25 cellular contexts compared by ENCODE assay signal in genomic region chr17:81380117-81380516, GRCh38. TPM values are rescaled to one million over a fixed set of nuclear protein-coding genes. Genes with fewer than 3 reads are reported as not detected.
A peak's percentile ranks its signal among the peaks of the same experiment; 100 is the strongest.
DNase-seq lines count a peak whose midpoint lies in the region; FAIRE-seq and TF ChIP-seq lines count a peak whose summit lies in the region.
"Had no signal": no experiment of that assay in that cellular context is flagged by ENCODE, and none has a peak within 500 bp of the region (broad histone marks: within the 10 kb centered on the region; RNA-seq: fewer than 3 reads in every experiment).

No MANE protein-coding gene starts in this region.

- H3K4me3 ChIP-seq in HEK293 (ENCODE audit: low read depth, low read length), result no peak overlapping the region
- no peak overlapping the region for H3K4me3 ChIP-seq in neuronal stem cell (ENCODE audit: low read length in 2 of 2)
- H3K4me3 ChIP-seq: A549; BLaER1 treated with 17β-estradiol and CSF1 and Interleukin-3, amounts not matched to agents 10 nM and 100 nM; GM23248; SJSA1 had no signal

- H3K36me3 ChIP-seq in HEK293 (ENCODE audit: control insufficient read depth in 2 of 2, insufficient read depth in 1 of 2, low read length in 2 of 2) (no peaks in the 10 kb centered on the region), neuronal stem cell (replicated peaks in 1 of 2; ENCODE audit: control insufficient read depth in 2 of 2, insufficient read depth in 2 of 2, low read length in 2 of 2) (no peaks in the 10 kb centered on the region)
- H3K36me3 ChIP-seq: BLaER1 treated with 17β-estradiol and CSF1 and Interleukin-3, amounts not matched to agents 10 nM and 100 nM; SJSA1 had no signal

- H2BK5ac ChIP-seq in neuronal stem cell (ENCODE audit: low read length), result no peak overlapping the region

- H3K4me1 ChIP-seq in HEK293 (ENCODE audit: control insufficient read depth, insufficient read depth, low read length), result no peaks in the 10 kb centered on the region
- H3K4me1 ChIP-seq in neuronal stem cell (ENCODE audit: control insufficient read depth in 2 of 2, insufficient read depth in 1 of 2, low read depth in 1 of 2, low read length in 2 of 2), result peaks cover 0 to 4% of the 10 kb centered on the region in 2 donors
- H3K4me1 ChIP-seq: A549 had no signal

- no peak for DNase-seq in neuronal stem cell (ENCODE audit: low spot score)
- DNase-seq in frontal cortex (ENCODE audit: low spot score in 2 of 2), result no peak
- no peak for DNase-seq in NCI-H510A (lab: John Stamatoyannopoulos, UW)
- DNase-seq in MV-4-11 (lab: John Stamatoyannopoulos, UW), result no peak
- DNase-seq: AML-193; CD4-positive, alpha-beta T cell; H7; KG1; MM.1S; NCI-H1048; NCI-H1417 treated with DMSO at 0.1 percent for 48 hours; NCI-H1694 treated with DMSO at 0.1 percent for 48 hours; NCI-H2081; NCI-H226; NCI-H510A treated with DMSO at 0.1 percent for 48 hours had no signal

- no peak overlapping the region for H3K14ac ChIP-seq in neuronal stem cell (ENCODE audit: low read length)

- 0 out of 2 replicates have a peak overlapping the region, but pooled peaks have one; percentile 17 for H3K27ac ChIP-seq in 22Rv1
- no peak overlapping the region for H3K27ac ChIP-seq in HEK293 (ENCODE audit: extremely low read depth, low read depth, low read length)
- H3K27ac ChIP-seq in angular gyrus (ENCODE audit: low read depth, low read length), result peak overlapping the region; percentile 88
- no peak overlapping the region for H3K27ac ChIP-seq in neuronal stem cell (replicated peaks; ENCODE audit: low read length)
- H3K27ac ChIP-seq: A549; BLaER1 treated with 17β-estradiol and CSF1 and Interleukin-3, amounts not matched to agents 10 nM and 100 nM; GM23248; SJSA1 had no signal

- peak overlapping the region; percentile 57 for H3K18ac ChIP-seq in neuronal stem cell (ENCODE audit: low read length)

- H2BK120ac ChIP-seq in neuronal stem cell (ENCODE audit: low read depth, low read length), result no peak overlapping the region

- H4K91ac ChIP-seq in neuronal stem cell (ENCODE audit: low read depth, low read length, poor library complexity), result no peak overlapping the region

- peak overlapping the region; percentile 92 for H2AK5ac ChIP-seq in neuronal stem cell (ENCODE audit: low read depth, low read length)

- POLR2A ChIA-PET in HEK293 (lab: Yijun Ruan, JAX), result interaction anchor here (1.0 kb wide), 1 partner anchor 35 kb away, joined by 3 read pairs; no protein-coding TSS in a partner anchor

- H3K79me1 ChIP-seq in neuronal stem cell (ENCODE audit: low read depth, low read length), result no peaks in the 10 kb centered on the region

- no peak overlapping the region for H3K23ac ChIP-seq in neuronal stem cell (ENCODE audit: low read depth, low read length, poor library complexity)

- no peak for TF ChIP-seq CTCF in 22Rv1 (IDR thresholded peaks at IDR 0.05)
- no peak for TF ChIP-seq CTCF in HEK293 (tag by site-specific recombination; IDR thresholded peaks at IDR 0.05)

- peak overlapping the region; percentile 22 for H2BK12ac ChIP-seq in neuronal stem cell (ENCODE audit: low read length)

- WGBS in neuronal stem cell (ENCODE audit: extremely low coverage in 2 of 2, insufficient read length in 2 of 2, insufficient replicate concordance in 1 of 2), 2 donors, result no CpG with 5 or more reads among the region's 7 CpGs

- no peak overlapping the region for H3K4me2 ChIP-seq in neuronal stem cell (ENCODE audit: insufficient read depth, low read length, poor library complexity, severe bottlenecking)
- H3K4me2 ChIP-seq: A549; BLaER1 treated with 17β-estradiol and CSF1 and Interleukin-3, amounts not matched to agents 10 nM and 100 nM had no signal

- no peaks in the 10 kb centered on the region for H3K9me3 ChIP-seq in HEK293 (ENCODE audit: control insufficient read depth, insufficient read depth, low read depth, low read length)
- H3K9me3 ChIP-seq in neuronal stem cell (replicated peaks in 1 of 2; ENCODE audit: control insufficient read depth in 2 of 2, insufficient read depth in 1 of 2, low read depth in 1 of 2, low read length in 2 of 2), result peaks cover 0 to 2% of the 10 kb centered on the region in 2 donors
- H3K9me3 ChIP-seq: A549, SJSA1 had no signal

- no peak overlapping the region for H3K4ac ChIP-seq in neuronal stem cell (ENCODE audit: low read length)

- no peak for FAIRE-seq in frontal cortex (lab: Jason Lieb, UNC)
- FAIRE-seq: A549, D721Med, G401.6, HTR-8/SVneo had no signal

- no peak overlapping the region for H3K9ac ChIP-seq in neuronal stem cell (ENCODE audit: low read depth, low read length, poor library complexity)
- H3K9ac ChIP-seq: BLaER1 treated with 17β-estradiol and CSF1 and Interleukin-3, amounts not matched to agents 10 nM and 100 nM; GM23248 had no signal

- CTCF ChIA-PET in HEK293 (lab: Yijun Ruan, JAX), result no interaction called here

- peaks cover 0 to 2% (median 0%) of the 10 kb centered on the region in 3 experiments for H3K27me3 ChIP-seq in neuronal stem cell (ENCODE audit: control insufficient read depth in 3 of 3, insufficient read depth in 3 of 3, low read depth in 1 of 3, low read length in 3 of 3)

- no peak overlapping the region for H2AFZ ChIP-seq in neuronal stem cell (ENCODE audit: low read length)
- H2AFZ ChIP-seq: GM23248 had no signal

- no peak overlapping the region for H2BK15ac ChIP-seq in neuronal stem cell (ENCODE audit: low read length)

- no peak overlapping the region for H4K8ac ChIP-seq in neuronal stem cell (ENCODE audit: low read depth, low read length)

TF ChIP-seq in HEK293, 187 proteins besides CTCF, POLR2A, EP300 and RAD21:
- TF ChIP-seq ZNF670 (tag by site-specific recombination; IDR thresholded peaks at IDR 0.05; ENCODE audit: low read depth), result no peak
- 0 out of 2 replicates have a peak, but pooled peaks have one; percentile 65 for TF ChIP-seq ZNF768 (tag by site-specific recombination; IDR thresholded peaks at IDR 0.05)
- peak; percentile 63 for TF ChIP-seq PRDM4 (tag by site-specific recombination; IDR thresholded peaks at IDR 0.05)

RNA-seq across cellular contexts. Expression of gene BAHCC1, which starts 15.1 kb away (rescaled TPM):
- polyA plus RNA-seq in neuronal stem cell (2013, experiment 1 of 2), result 15.9 TPM
- polyA plus RNA-seq in neuronal stem cell (2013, experiment 2 of 2), result 17.5 TPM
- total RNA-seq in frontal cortex, result 5.7 TPM

Comparison
In these comparisons a context has a peak if more than half of its experiments do, and no peak if none do; other contexts are left out.
1. H3K27ac ChIP-seq: peak in 22Rv1 (single experiment) and angular gyrus (single experiment); none in HEK293 (single experiment) and neuronal stem cell (single experiment).